Comparison of ENCODE assay signal across 12 cellular contexts in genomic region chr20:4065405-4065841, GRCh38. TPM values are rescaled to one million over a fixed set of nuclear protein-coding genes. Genes with fewer than 3 reads are reported as not detected.
DNase-seq lines count a peak whose midpoint lies in the region; ATAC-seq and TF ChIP-seq lines count a peak whose summit lies in the region.
"Had no signal": no experiment of that assay in that cellular context is flagged by ENCODE, and none has a peak within 500 bp of the region (broad histone marks: within the 10 kb centered on the region; RNA-seq: fewer than 3 reads in every experiment).

No MANE protein-coding gene starts in this region.

- TF ChIP-seq POLR2A in adrenal gland (IDR thresholded peaks at IDR 0.05): no peak

- no peaks in the 10 kb centered on the region for H3K36me3 ChIP-seq in GM23248 (ENCODE audit: low read depth)
- H3K36me3 ChIP-seq in smooth muscle cell (ENCODE audit: low read depth): no peaks in the 10 kb centered on the region
- no peaks in the 10 kb centered on the region for H3K36me3 ChIP-seq in adrenal gland (replicated peaks in 1 of 2)

- H3F3A ChIP-seq in GM23248 (ENCODE audit: insufficient read depth) (peaks cover 54% of the 10 kb centered on the region), smooth muscle cell (ENCODE audit: low read depth) (peaks cover 7% of the 10 kb centered on the region)

- no peaks in the 10 kb centered on the region for H3K79me2 ChIP-seq in GM23248 (ENCODE audit: insufficient read depth)
- H3K79me2 ChIP-seq in smooth muscle cell (ENCODE audit: low read depth): no peaks in the 10 kb centered on the region

- in situ Hi-C loops in GM23248 (cut with MboI): no loop called here

- peak overlapping the region; percentile 80 for H3K4me2 ChIP-seq in GM23248 (ENCODE audit: unreplicated experiment)
- H3K4me2 ChIP-seq in smooth muscle cell: no peak overlapping the region

- intact Hi-C loops in left colon (cut with DNase I, micrococcal nuclease): no loop called here
- intact Hi-C loops in adrenal gland (cut with DNase I): loop anchor here in 1 of 2 donors (10.0 kb wide), 1 partner anchor 181 kb away; the partner anchor contains the start of gene PANK2

- H2AFZ ChIP-seq in GM23248 (no peak overlapping the region), smooth muscle cell (ENCODE audit: low read depth) (no peak overlapping the region)

- H3K9me3 ChIP-seq in GM23248 (ENCODE audit: low read depth) (no peaks in the 10 kb centered on the region), smooth muscle cell (replicated peaks; ENCODE audit: low read depth) (no peaks in the 10 kb centered on the region), adrenal gland (replicated peaks in 1 of 3) (no peaks in the 10 kb centered on the region)

- H4K20me1 ChIP-seq in GM23248 (ENCODE audit: insufficient read depth): no peaks in the 10 kb centered on the region
- no peaks in the 10 kb centered on the region for H4K20me1 ChIP-seq in smooth muscle cell (ENCODE audit: low read depth)

- H3K4me1 ChIP-seq in GM23248 (ENCODE audit: insufficient read depth) (peaks cover 67% of the 10 kb centered on the region), smooth muscle cell (ENCODE audit: low read depth) (peaks cover 6% of the 10 kb centered on the region), adrenal gland (replicated peaks in 1 of 2) (peaks cover 12 to 26% of the 10 kb centered on the region in 2 donors)

- DNase-seq in GM23248 (peak; percentile 88), SIG-M5 treated with dmso at 0.1 percent for 504 hours (lab: John Stamatoyannopoulos, UW; ENCODE audit: unreplicated experiment) (peak; percentile 79), fibroblast of peridontal ligament (ENCODE audit: extremely low read depth) (peak; percentile 90), smooth muscle cell (lab: John Stamatoyannopoulos, UW; ENCODE audit: unreplicated experiment) (no peak), left colon (no peak), adrenal gland (no peak)
- DNase-seq: activated T-cell treated with anti-CD3 and anti-CD28 coated beads, Interleukin-2, amount 50 U/mL, for 24 hours; NCI-H1694 treated with DMSO at 0.1 percent for 48 hours; stimulated activated CD4-positive, alpha-beta T cell treated with anti-CD3 and anti-CD28 coated beads, Interleukin-15, amount 100 ng/mL, for 24 hours had no signal

- H3K27me3 ChIP-seq in GM23248 (replicated peaks; ENCODE audit: insufficient read depth) (no peaks in the 10 kb centered on the region), smooth muscle cell (ENCODE audit: low read depth) (no peaks in the 10 kb centered on the region), adrenal gland (no peaks in the 10 kb centered on the region)

- WGBS in GM23248 (ENCODE audit: low coverage in 1 of 2, low lambda C conversion rate in 2 of 2, missing lambda C conversion rate in 2 of 2), 2 experiments: 0 to 1% methylated on average over 2 of the region's 2 CpGs
- 82% methylated on average over 2 of the region's 2 CpGs for WGBS in smooth muscle cell (ENCODE audit: low lambda C conversion rate)
- 52 to 66% (median 63%) methylated on average over 2 of the region's 2 CpGs for WGBS in adrenal gland, 4 donors

- H3K9ac ChIP-seq in GM23248: peak overlapping the region; percentile 76
- H3K9ac ChIP-seq in smooth muscle cell (ENCODE audit: low read depth): no peak overlapping the region

- H3K9me2 ChIP-seq in GM23248 (ENCODE audit: insufficient read depth): no peaks in the 10 kb centered on the region

- H3K27ac ChIP-seq in GM23248 (peak overlapping the region; percentile 94), smooth muscle cell (ENCODE audit: low read depth) (peak overlapping the region; percentile 69), adrenal gland (peak overlapping the region in 1 of 5 donors; percentile 80)

- H3K4me3 ChIP-seq in GM23248: peak overlapping the region; percentile 53
- H3K4me3 ChIP-seq in smooth muscle cell: no peak overlapping the region
- H3K4me3 ChIP-seq in adrenal gland: no peak overlapping the region
- H3K4me3 ChIP-seq: lung had no signal

- TF ChIP-seq CTCF in smooth muscle cell (IDR thresholded peaks at IDR 0.05; ENCODE audit: borderline replicate concordance, insufficient read depth, poor library complexity, severe bottlenecking) (no peak), adrenal gland (IDR thresholded peaks at IDR 0.05) (no peak)

- no peak for ATAC-seq in left colon
- no peak for ATAC-seq in HG02840 (IDR thresholded peaks at IDR 0.05; ENCODE audit: low FRiP score, unreplicated experiment)
- no peak for ATAC-seq in HG02588 (IDR thresholded peaks at IDR 0.05; ENCODE audit: unreplicated experiment)

RNA-seq across cellular contexts. Expression of gene RNF24, which starts 50.1 kb away (rescaled TPM):
- total RNA-seq in GM23248 (2014; rRNA removed; shearing (Covaris generic)): 20.1 and 24.7 TPM in 2 replicates
- polyA plus RNA-seq in GM23248 (2016; fragmentation: Nextera tagmentation; extraction: Ambion mirVana): 44.8 and 47.4 TPM in 2 replicates
- 29.8 and 30.4 TPM in 2 replicates for total RNA-seq in smooth muscle cell
- 40.6 and 46.6 TPM in 2 replicates for polyA plus RNA-seq in smooth muscle cell
- total RNA-seq in left colon: 1 to 10 TPM; 2.9 to 5.6 TPM
- total RNA-seq in adrenal gland: 10 to 100 TPM; 16.7 to 30.0 (median 25.8) TPM
- 1 to 10 TPM; 6.7 to 7.5 (median 7.2) TPM for polyA plus RNA-seq in adrenal gland

Comparison
In these comparisons a context has a peak if more than half of its experiments do, and no peak if none do; other contexts are left out.
1. DNase-seq: peak in GM23248 (single experiment), SIG-M5 treated with dmso at 0.1 percent for 504 hours (single experiment) and fibroblast of peridontal ligament (single experiment); none in smooth muscle cell (single experiment), left colon (0 of 2) and adrenal gland (0 of 7).